Comparison of ENCODE assay signal across 1 cellular context in the genomic region with DNA sequence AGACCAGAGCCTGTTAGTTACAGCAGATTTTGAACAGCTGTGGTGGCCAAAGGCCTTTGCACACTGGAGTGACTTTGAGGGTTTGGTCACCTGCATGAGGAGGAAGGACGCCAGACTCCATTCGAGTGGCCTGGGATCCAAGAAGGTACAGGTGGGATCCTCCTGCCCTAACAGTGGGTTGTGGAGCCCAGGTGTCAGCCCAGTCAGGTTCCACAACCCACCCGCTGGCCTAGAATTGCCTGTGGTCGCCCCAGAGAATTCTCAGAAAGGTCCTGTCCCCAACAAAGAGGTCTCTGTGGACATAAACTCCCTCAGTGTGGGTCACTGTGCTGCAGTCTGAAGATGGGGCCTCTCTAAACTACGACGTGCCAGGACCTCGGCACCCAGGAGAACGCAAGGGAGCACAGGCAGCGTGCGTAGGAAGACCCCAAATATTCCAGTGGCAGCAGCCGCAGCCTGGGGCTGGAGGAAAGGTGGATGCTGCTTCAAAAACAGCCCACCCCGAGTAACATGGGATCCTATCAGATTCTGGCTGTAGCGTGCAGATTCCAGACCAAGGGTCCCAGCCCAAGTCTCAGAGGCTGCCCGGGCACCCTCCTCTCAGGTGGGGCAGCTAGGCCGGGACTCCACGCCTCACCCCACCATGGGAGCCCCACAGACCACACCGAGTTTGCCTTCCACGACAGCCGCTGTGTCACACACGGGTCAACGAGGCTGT.
TF ChIP-seq lines count a peak whose summit lies in the region.

No MANE protein-coding gene starts in this region.

TF ChIP-seq in HepG2, 621 proteins besides CTCF, POLR2A, EP300 and RAD21:
- no peak for TF ChIP-seq ARHGAP35 (CRISPR knock-in tag; IDR thresholded peaks at IDR 0.05; ENCODE audit: borderline replicate concordance)
- TF ChIP-seq AGO2 (optimal IDR thresholded peaks at IDR 0.05; ENCODE audit: low read depth, low read length), result peak; percentile 30
- peak; percentile 52 for TF ChIP-seq RBM22 (optimal IDR thresholded peaks at IDR 0.05; ENCODE audit: low read length)
